In the genomic region with DNA sequence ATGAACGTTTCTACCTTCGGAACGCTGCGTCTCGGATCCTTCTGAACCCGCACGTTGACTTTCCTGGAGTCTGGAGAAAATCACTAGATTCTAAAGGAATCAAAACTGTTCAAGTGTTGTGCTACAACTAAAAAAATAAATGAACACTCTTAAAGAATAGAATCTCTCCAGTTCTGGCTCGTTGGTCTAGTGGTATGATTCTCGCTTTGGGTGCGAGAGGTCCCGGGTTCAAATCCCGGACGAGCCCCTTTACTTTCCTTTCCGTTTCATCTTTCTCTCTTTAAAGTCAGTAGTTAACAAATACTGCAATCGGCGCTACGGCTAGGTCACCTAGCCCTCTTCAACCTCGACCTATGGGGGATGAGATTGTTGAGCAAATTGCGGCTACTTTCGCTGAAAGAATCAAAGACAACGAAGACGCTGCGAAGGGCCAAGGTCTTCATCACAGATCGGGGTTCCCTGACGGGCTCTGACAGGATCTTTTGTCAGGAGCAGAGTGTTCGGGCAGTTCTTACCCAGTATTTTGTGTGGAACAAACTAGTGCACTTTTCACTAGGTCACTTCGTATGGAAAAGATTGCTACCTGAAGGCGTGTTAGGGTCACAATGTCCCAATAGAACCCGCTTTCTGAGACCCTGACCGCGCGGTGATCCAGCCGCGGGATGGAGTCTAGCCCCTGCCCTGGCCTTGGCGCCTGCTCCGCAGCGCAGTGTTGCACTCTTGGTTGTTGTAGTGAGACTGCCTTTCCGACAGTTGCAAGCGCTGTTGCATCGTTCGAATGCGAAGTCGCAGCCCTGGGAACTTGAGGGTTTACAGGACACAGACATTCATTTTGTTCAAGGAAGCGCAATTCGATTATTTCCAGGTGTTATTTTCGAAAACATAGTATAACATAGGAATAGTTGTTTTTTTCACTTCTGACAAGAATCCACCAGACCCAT, we compare ENCODE assay signal across 1 cellular context.
TF ChIP-seq lines count a peak whose summit lies in the region.

No MANE protein-coding gene starts in this region.

TF ChIP-seq in IMR-90, 13 proteins besides CTCF, POLR2A, EP300 and RAD21:
- TF ChIP-seq CEBPB (IDR thresholded peaks at IDR 0.05; ENCODE audit: low read depth, low read length) (peak; percentile 61), FOS (IDR thresholded peaks at IDR 0.05; ENCODE audit: low read depth, low read length) (peak; percentile 78; the same call in 1 of the 2 replicates), MAZ (IDR thresholded peaks at IDR 0.05; ENCODE audit: borderline replicate concordance, low read depth, low read length) (no peak)
- TF ChIP-seq, protein P1, sequence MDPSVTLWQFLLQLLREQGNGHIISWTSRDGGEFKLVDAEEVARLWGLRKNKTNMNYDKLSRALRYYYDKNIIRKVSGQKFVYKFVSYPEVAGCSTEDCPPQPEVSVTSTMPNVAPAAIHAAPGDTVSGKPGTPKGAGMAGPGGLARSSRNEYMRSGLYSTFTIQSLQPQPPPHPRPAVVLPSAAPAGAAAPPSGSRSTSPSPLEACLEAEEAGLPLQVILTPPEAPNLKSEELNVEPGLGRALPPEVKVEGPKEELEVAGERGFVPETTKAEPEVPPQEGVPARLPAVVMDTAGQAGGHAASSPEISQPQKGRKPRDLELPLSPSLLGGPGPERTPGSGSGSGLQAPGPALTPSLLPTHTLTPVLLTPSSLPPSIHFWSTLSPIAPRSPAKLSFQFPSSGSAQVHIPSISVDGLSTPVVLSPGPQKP (IDR thresholded peaks at IDR 0.05; ENCODE audit: borderline replicate concordance, low read depth, low read length) = no peak
- TF ChIP-seq, protein P2, sequence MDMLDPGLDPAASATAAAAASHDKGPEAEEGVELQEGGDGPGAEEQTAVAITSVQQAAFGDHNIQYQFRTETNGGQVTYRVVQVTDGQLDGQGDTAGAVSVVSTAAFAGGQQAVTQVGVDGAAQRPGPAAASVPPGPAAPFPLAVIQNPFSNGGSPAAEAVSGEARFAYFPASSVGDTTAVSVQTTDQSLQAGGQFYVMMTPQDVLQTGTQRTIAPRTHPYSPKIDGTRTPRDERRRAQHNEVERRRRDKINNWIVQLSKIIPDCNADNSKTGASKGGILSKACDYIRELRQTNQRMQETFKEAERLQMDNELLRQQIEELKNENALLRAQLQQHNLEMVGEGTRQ (IDR thresholded peaks at IDR 0.05; ENCODE audit: low read depth, low read length) = no peak
